8 cellular contexts compared by ENCODE assay signal in genomic region chr17:38559025-38559879, GRCh38. TPM values are rescaled to one million over a fixed set of nuclear protein-coding genes. Genes with fewer than 3 reads are reported as not detected.
DNase-seq lines count a peak whose midpoint lies in the region; ATAC-seq, FAIRE-seq and TF ChIP-seq lines count a peak whose summit lies in the region.

No MANE protein-coding gene starts in this region.

- TF ChIP-seq CTCF in GM10248 (IDR thresholded peaks at IDR 0.05; ENCODE audit: control extremely low read depth, extremely low read depth, low read depth, missing control alignments) (peak; percentile 46), breast epithelium (IDR thresholded peaks at IDR 0.05) (peak in 1 of 3 donors; percentile 35), kidney (IDR thresholded peaks at IDR 0.05; ENCODE audit: borderline replicate concordance, extremely low read depth, insufficient read depth) (peak; percentile 15)

- H3K4me1 ChIP-seq in breast epithelium (peaks cover 7 to 8% of the 10 kb centered on the region in 2 donors), kidney (ENCODE audit: control insufficient read depth in 1 of 2, insufficient read depth in 1 of 2, low read depth in 1 of 2, low read length in 2 of 2) (peaks cover 0 to 27% of the 10 kb centered on the region in 2 donors)

- FAIRE-seq in kidney (lab: Jason Lieb, UNC), result no peak

- peak overlapping the region; percentile 87 to 90 for H3K27ac ChIP-seq in breast epithelium
- H3K27ac ChIP-seq in kidney (ENCODE audit: low read depth in 2 of 2, low read length in 2 of 2), result no peak overlapping the region

- peak; percentile 74 for ATAC-seq in HG02885 (IDR thresholded peaks at IDR 0.05; ENCODE audit: poor library complexity, unreplicated experiment)

- no peaks in the 10 kb centered on the region for H3K9me3 ChIP-seq in breast epithelium
- no peaks in the 10 kb centered on the region for H3K9me3 ChIP-seq in kidney (ENCODE audit: control insufficient read depth in 1 of 2, low read length in 2 of 2)

- peak overlapping the region; percentile 31 to 63 (median 51) for H3K4me3 ChIP-seq in breast epithelium
- peak overlapping the region; percentile 53 for H3K4me3 ChIP-seq in kidney (ENCODE audit: low read length in 2 of 2)

- peak; percentile 94 for DNase-seq in GM10248 (ENCODE audit: extremely low spot score)
- DNase-seq in NCI-H2107 (lab: John Stamatoyannopoulos, UW), result peak; percentile 82
- DNase-seq in UCSD-AML1 (lab: John Stamatoyannopoulos, UW; ENCODE audit: unreplicated experiment), result peak; percentile 88
- peak; percentile 76 to 94 for DNase-seq in breast epithelium (ENCODE audit: low spot score in 2 of 2)
- peak; percentile 97 for DNase-seq in kidney
- peak; percentile 86 for DNase-seq in stimulated activated CD4-positive, alpha-beta T cell treated with anti-CD3 and anti-CD28 coated beads, Interleukin-1b, Interleukin-23, amount 100 ng/mL, for 48 hours
- no peak for DNase-seq in H4 (ENCODE audit: low spot score)

- intact Hi-C loops in breast epithelium (cut with DNase I; ENCODE audit: low total_unique reads), result no loop called here
- intact Hi-C loops in kidney (cut with DNase I), result no loop called here

- CTCF ChIA-PET in GM10248 (lab: Yijun Ruan, JAX), result interaction anchor here (0.6 to 15.6 kb wide), 35 partner anchors 9 to 210 kb away, joined by 3 to 416 read pairs (median 6); partner anchors contain the start of genes EPOP and SRCIN1

- peak overlapping the region in 1 of 2 donors; percentile 40 for H3K9ac ChIP-seq in kidney (ENCODE audit: low read length in 2 of 2)

- H3K36me3 ChIP-seq in breast epithelium (no peaks in the 10 kb centered on the region), kidney (ENCODE audit: control insufficient read depth in 1 of 2, insufficient read depth in 2 of 2, low read length in 2 of 2) (no peaks in the 10 kb centered on the region)

- TF ChIP-seq POLR2A in breast epithelium (IDR thresholded peaks at IDR 0.05), result peak; percentile 38

- peaks cover 8 to 19% of the 10 kb centered on the region in 2 donors for H3K27me3 ChIP-seq in breast epithelium

- POLR2A ChIA-PET in GM10248 (lab: Yijun Ruan, JAX), result interaction anchor here (1.3 to 2.4 kb wide), 2 partner anchors 23 to 108 kb away, joined by 4 to 8 read pairs; no protein-coding TSS in a partner anchor

RNA-seq across cellular contexts. Expression of gene SRCIN1, which starts 46.5 kb away (rescaled TPM):
- 10 to 100 TPM in 1 of 3 donors, 1 to 10 TPM in 2; 4.2 to 10.8 (median 8.8) TPM for total RNA-seq in breast epithelium
- 6.1 TPM for total RNA-seq in kidney
- polyA plus RNA-seq in kidney (ENCODE audit: insufficient read depth, low read depth, low replicate concordance), result 0.34 TPM
- total RNA-seq in H4 (2014; rRNA removed; shearing (Covaris generic)), result 0.12 TPM in 1 of 2 replicates, not detected in the other

Comparison
In these comparisons a context has a peak if more than half of its experiments do, and no peak if none do; other contexts are left out.
1. H3K27ac ChIP-seq: peak in breast epithelium (2 of 2); none in kidney (0 of 2).